15 cellular contexts compared by ENCODE assay signal in genomic region chr6:169852504-169853195, GRCh38.
DNase-seq lines count a peak whose midpoint lies in the region; ATAC-seq, FAIRE-seq and TF ChIP-seq lines count a peak whose summit lies in the region.
"Had no signal": no experiment of that assay in that cellular context is flagged by ENCODE, and none has a peak within 500 bp of the region (broad histone marks: within the 10 kb centered on the region; RNA-seq: fewer than 3 reads in every experiment).

No MANE protein-coding gene starts in this region.

- H3K27ac ChIP-seq in Peyer's patch (peak overlapping the region in 3 of 4 donors; percentile 25 to 56 (median 27)), endothelial cell of umbilical vein (ENCODE audit: insufficient read depth, low read depth, low read length) (peak overlapping the region; percentile 95), mesodermal cell (ENCODE audit: low read depth, low read length, severe bottlenecking) (peak overlapping the region; percentile 72), upper lobe of left lung (peak overlapping the region; percentile 42 to 87 (median 64)), substantia nigra (ENCODE audit: low read depth, low read length, poor library complexity, severe bottlenecking) (no peak overlapping the region)
- H3K27ac ChIP-seq: C4-2B, epithelial cell of prostate, SK-N-MC had no signal

- POLR2A ChIA-PET in endothelial cell of umbilical vein (lab: Charles Lee), result interaction anchor here (1.2 kb wide), 1 partner anchor 82 kb away, joined by 5 read pairs; no protein-coding TSS in a partner anchor

- no peaks in the 10 kb centered on the region for H3K79me2 ChIP-seq in endothelial cell of umbilical vein (ENCODE audit: control insufficient read depth, insufficient read depth, low read length)

- H3K9me3 ChIP-seq in Peyer's patch (peaks cover 0 to 4% (median 0%) of the 10 kb centered on the region in 4 donors), endothelial cell of umbilical vein (replicated peaks; ENCODE audit: control insufficient read depth, insufficient read depth, low read length) (no peaks in the 10 kb centered on the region), mesodermal cell (ENCODE audit: control insufficient read depth, low read length) (peaks cover under 1% of the 10 kb centered on the region), upper lobe of left lung (peaks cover under 1 to 13% (median 7%) of the 10 kb centered on the region in 4 donors)

- TF ChIP-seq POLR2A in Peyer's patch (IDR thresholded peaks at IDR 0.05) (no peak), endothelial cell of umbilical vein (IDR thresholded peaks at IDR 0.05; ENCODE audit: low read depth, low read length) (no peak), upper lobe of left lung (IDR thresholded peaks at IDR 0.05) (no peak)

- H3K27me3 ChIP-seq in Peyer's patch (no peaks in the 10 kb centered on the region), endothelial cell of umbilical vein (ENCODE audit: control insufficient read depth in 2 of 2, insufficient read depth in 2 of 2, low read length in 2 of 2) (no peaks in the 10 kb centered on the region), upper lobe of left lung (no peaks in the 10 kb centered on the region)

- ATAC-seq in upper lobe of left lung (ENCODE audit: low FRiP score in 2 of 2) (peak in 1 of 2 donors; percentile 5), HG02588 (IDR thresholded peaks at IDR 0.05; ENCODE audit: unreplicated experiment) (no peak), GM19397 (IDR thresholded peaks at IDR 0.05; ENCODE audit: unreplicated experiment) (no peak)

- H2AFZ ChIP-seq in endothelial cell of umbilical vein (ENCODE audit: low read depth, low read length), result peak overlapping the region; percentile 80

- no TSS peak for BruUV-seq in endothelial cell of umbilical vein (replicated peaks; lab: Mats Ljungman, UMichigan)

- H3K9ac ChIP-seq in endothelial cell of umbilical vein (replicated peaks; ENCODE audit: extremely low read depth, insufficient read depth, low read length), result peak overlapping the region; percentile 81

- WGBS in mesodermal cell (ENCODE audit: insufficient coverage in 2 of 2), 2 experiments, result 84 to 85% methylated on average over 4 of the region's 5 CpGs
- 61 to 69% methylated on average over 2 to 5 of the region's 5 CpGs for WGBS in upper lobe of left lung, 2 donors

- DNase-seq in Peyer's patch (no peak), endothelial cell of umbilical vein (ENCODE audit: low read depth, low spot score) (no peak), upper lobe of left lung (peak in 1 of 2 donors; percentile 18), NAMALWA (ENCODE audit: low spot score) (no peak), substantia nigra (lab: John Stamatoyannopoulos, UW) (no peak)
- DNase-seq: activated naive CD8-positive, alpha-beta T cell treated with anti-CD3 and anti-CD28 coated beads for 36 hours; central memory CD4-positive, alpha-beta T cell; NCI-H2107; NK-92 treated with Interleukin-12 subunit alpha and Interleukin-12 subunit beta, amount 100 ng/mL, for 24 hours had no signal

- no peaks in the 10 kb centered on the region for H4K20me1 ChIP-seq in endothelial cell of umbilical vein (replicated peaks; ENCODE audit: control insufficient read depth, extremely low read depth, insufficient read depth, low read length)

- no peak for TF ChIP-seq CTCF in Peyer's patch (IDR thresholded peaks at IDR 0.05)
- no peak for TF ChIP-seq CTCF in endothelial cell of umbilical vein (IDR thresholded peaks at IDR 0.05; ENCODE audit: extremely low read depth in 1 of 2, insufficient read depth in 1 of 2, low read depth in 1 of 2, low read length in 2 of 2)
- TF ChIP-seq CTCF in upper lobe of left lung (IDR thresholded peaks at IDR 0.05), result no peak

- no peak overlapping the region for H3K4me3 ChIP-seq in Peyer's patch
- H3K4me3 ChIP-seq in endothelial cell of umbilical vein (replicated peaks in 1 of 3; ENCODE audit: insufficient read depth in 1 of 3, low read depth in 1 of 3, low read length in 3 of 3), result no peak overlapping the region
- no peak overlapping the region for H3K4me3 ChIP-seq in mesodermal cell (ENCODE audit: extremely low read depth, insufficient read depth, low read length, poor library complexity, severe bottlenecking)
- H3K4me3 ChIP-seq in upper lobe of left lung, result no peak overlapping the region
- H3K4me3 ChIP-seq: SK-N-MC had no signal

- intact Hi-C loops in endothelial cell of umbilical vein (cut with micrococcal nuclease), result loop anchor here (1.0 to 5.0 kb wide), 7 partner anchors 47 to 702 kb away; partner anchors contain the start of genes DLL1, FAM120B and TBP

- TF ChIP-seq EP300 in upper lobe of left lung (IDR thresholded peaks at IDR 0.05), result no peak

- no peaks in the 10 kb centered on the region for H3K36me3 ChIP-seq in Peyer's patch
- H3K36me3 ChIP-seq in endothelial cell of umbilical vein (ENCODE audit: control insufficient read depth in 2 of 2, extremely low read depth in 1 of 2, insufficient read depth in 2 of 2, low read length in 2 of 2), result no peaks in the 10 kb centered on the region
- H3K36me3 ChIP-seq in mesodermal cell (ENCODE audit: control insufficient read depth, insufficient read depth, low read length), result no peaks in the 10 kb centered on the region
- H3K36me3 ChIP-seq in upper lobe of left lung, result no peaks in the 10 kb centered on the region

- dilution Hi-C loops in endothelial cell of umbilical vein (cut with MboI; ENCODE audit: extremely low pct_ligation_motif_present, low sequenced_read_pairs), result no loop called here

- H3K4me2 ChIP-seq in endothelial cell of umbilical vein (ENCODE audit: insufficient read depth, low read length), result peak overlapping the region; percentile 73

- no peak for FAIRE-seq in endothelial cell of umbilical vein (lab: Jason Lieb, UNC)

- H3K4me1 ChIP-seq in Peyer's patch (no peaks in the 10 kb centered on the region), endothelial cell of umbilical vein (ENCODE audit: control insufficient read depth, extremely low read depth, insufficient read depth, low read length) (peaks cover 24% of the 10 kb centered on the region), mesodermal cell (ENCODE audit: control insufficient read depth, insufficient read depth, low read length, poor library complexity, severe bottlenecking) (peaks cover 9% of the 10 kb centered on the region), upper lobe of left lung (peaks cover 5 to 18% (median 9%) of the 10 kb centered on the region in 4 donors)

- H3K9me1 ChIP-seq in endothelial cell of umbilical vein (replicated peaks; ENCODE audit: control insufficient read depth, extremely low read depth, insufficient read depth, low read length), result no peaks in the 10 kb centered on the region

- CTCF ChIA-PET in endothelial cell of umbilical vein (lab: Charles Lee), result interaction anchor here (0.8 to 3.1 kb wide), 11 partner anchors 9 to 438 kb away, joined by 3 to 42 read pairs (median 5); partner anchors contain the start of gene DLL1

TF ChIP-seq in endothelial cell of umbilical vein, 7 proteins besides CTCF, POLR2A, EP300 and RAD21:
- no peak for TF ChIP-seq FOS (IDR thresholded peaks at IDR 0.05; ENCODE audit: borderline replicate concordance, insufficient read depth, low read length)
- TF ChIP-seq GATA2 (IDR thresholded peaks at IDR 0.05; ENCODE audit: insufficient read depth, insufficient read length, low read depth, low read length), result no peak
